In genomic region chr13:51488212-51488611, GRCh38 we compare ENCODE assay signal across 30 cellular contexts.
"Had no signal": no experiment of that assay in that cellular context is flagged by ENCODE, and none has a peak within 500 bp of the region (broad histone marks: within the 10 kb centered on the region; RNA-seq: fewer than 3 reads in every experiment).

No MANE protein-coding gene starts in this region.

- ATAC-seq: effector memory CD8-positive, alpha-beta T cell; left cardiac atrium; left lung; naive thymus-derived CD8-positive, alpha-beta T cell; psoas muscle; sciatic nerve; stimulated activated naive CD8-positive, alpha-beta T cell treated with anti-CD3 and anti-CD28 coated beads, Interleukin-15, amount 100 ng/mL, for 72 hours; upper lobe of right lung had no signal

- H3K4me3 ChIP-seq: esophagus muscularis mucosa, left lung, ovary, psoas muscle, smooth muscle cell, suprapubic skin, transverse colon, upper lobe of right lung, vagina had no signal

- H3K36me3 ChIP-seq: esophagus muscularis mucosa, left lung, ovary, suprapubic skin, transverse colon, upper lobe of right lung, vagina had no signal

- DNase-seq: cerebellar nuclear complex; cortex of kidney; effector memory CD8-positive, alpha-beta T cell; foreskin melanocyte; hypothalamus; immature natural killer cell; islet precursor cell; left cardiac atrium; midbrain; naive thymus-derived CD8-positive, alpha-beta T cell; occipital lobe; ovary; posterior cingulate gyrus; psoas muscle; retina; stimulated activated CD4-positive, alpha-beta T cell treated with anti-CD3 and anti-CD28 coated beads, Interleukin-12 subunit alpha, Interleukin-12 subunit beta, amount 100 ng/mL, for 4 hours; stimulated activated CD4-positive, alpha-beta T cell treated with anti-CD3 and anti-CD28 coated beads, Interleukin-1b, Interleukin-23, amount 100 ng/mL, for 48 hours; stimulated activated CD4-positive, alpha-beta T cell treated with anti-CD3 and anti-CD28 coated beads, Interleukin-4, amount 100 ng/mL, for 1 hour; stimulated activated CD8-positive, alpha-beta memory T cell treated with anti-CD3 and anti-CD28 coated beads, Interleukin-4, amount 100 ng/mL, for 48 hours; stimulated activated naive CD4-positive, alpha-beta T cell; stimulated activated naive CD8-positive, alpha-beta T cell treated with anti-CD3 and anti-CD28 coated beads, Interleukin-15, amount 100 ng/mL, for 72 hours; transverse colon; upper lobe of right lung had no signal

- H3K27me3 ChIP-seq: left lung, ovary, suprapubic skin, transverse colon, upper lobe of right lung, vagina had no signal

- H3K27ac ChIP-seq: esophagus muscularis mucosa, left lung, ovary, psoas muscle, suprapubic skin, transverse colon, upper lobe of right lung, vagina had no signal

- H3K4me1 ChIP-seq: esophagus muscularis mucosa, left lung, psoas muscle, suprapubic skin, transverse colon, upper lobe of right lung, vagina had no signal

- H3K9me3 ChIP-seq: esophagus muscularis mucosa, left lung, ovary, psoas muscle, suprapubic skin, transverse colon, vagina had no signal

- FAIRE-seq: endometrium had no signal
